ENCODE assay signal across 1 cellular context in genomic region chr13:113846639-113847318, GRCh38.
TF ChIP-seq lines count a peak whose summit lies in the region.

No MANE protein-coding gene starts in this region.

TF ChIP-seq in HepG2, 621 proteins besides CTCF, POLR2A, EP300 and RAD21 (continued from another document):
- TF ChIP-seq, protein P1, sequence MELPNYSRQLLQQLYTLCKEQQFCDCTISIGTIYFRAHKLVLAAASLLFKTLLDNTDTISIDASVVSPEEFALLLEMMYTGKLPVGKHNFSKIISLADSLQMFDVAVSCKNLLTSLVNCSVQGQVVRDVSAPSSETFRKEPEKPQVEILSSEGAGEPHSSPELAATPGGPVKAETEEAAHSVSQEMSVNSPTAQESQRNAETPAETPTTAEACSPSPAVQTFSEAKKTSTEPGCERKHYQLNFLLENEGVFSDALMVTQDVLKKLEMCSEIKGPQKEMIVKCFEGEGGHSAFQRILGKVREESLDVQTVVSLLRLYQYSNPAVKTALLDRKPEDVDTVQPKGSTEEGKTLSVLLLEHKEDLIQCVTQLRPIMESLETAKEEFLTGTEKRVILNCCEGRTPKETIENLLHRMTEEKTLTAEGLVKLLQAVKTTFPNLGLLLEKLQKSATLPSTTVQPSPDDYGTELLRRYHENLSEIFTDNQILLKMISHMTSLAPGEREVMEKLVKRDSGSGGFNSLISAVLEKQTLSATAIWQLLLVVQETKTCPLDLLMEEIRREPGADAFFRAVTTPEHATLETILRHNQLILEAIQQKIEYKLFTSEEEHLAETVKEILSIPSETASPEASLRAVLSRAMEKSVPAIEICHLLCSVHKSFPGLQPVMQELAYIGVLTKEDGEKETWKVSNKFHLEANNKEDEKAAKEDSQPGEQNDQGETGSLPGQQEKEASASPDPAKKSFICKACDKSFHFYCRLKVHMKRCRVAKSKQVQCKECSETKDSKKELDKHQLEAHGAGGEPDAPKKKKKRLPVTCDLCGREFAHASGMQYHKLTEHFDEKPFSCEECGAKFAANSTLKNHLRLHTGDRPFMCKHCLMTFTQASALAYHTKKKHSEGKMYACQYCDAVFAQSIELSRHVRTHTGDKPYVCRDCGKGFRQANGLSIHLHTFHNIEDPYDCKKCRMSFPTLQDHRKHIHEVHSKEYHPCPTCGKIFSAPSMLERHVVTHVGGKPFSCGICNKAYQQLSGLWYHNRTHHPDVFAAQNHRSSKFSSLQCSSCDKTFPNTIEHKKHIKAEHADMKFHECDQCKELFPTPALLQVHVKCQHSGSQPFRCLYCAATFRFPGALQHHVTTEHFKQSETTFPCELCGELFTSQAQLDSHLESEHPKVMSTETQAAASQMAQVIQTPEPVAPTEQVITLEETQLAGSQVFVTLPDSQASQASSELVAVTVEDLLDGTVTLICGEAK (IDR thresholded peaks at IDR 0.05): no peak
- TF ChIP-seq, protein P1 (CRISPR knock-in tag; IDR thresholded peaks at IDR 0.05): no peak
- TF ChIP-seq TMF1 (CRISPR knock-in tag; IDR thresholded peaks at IDR 0.05; ENCODE audit: low read depth) (no peak), SRF (IDR thresholded peaks at IDR 0.05; ENCODE audit: low read depth, low read length) (no peak), NCOA5 (CRISPR knock-in tag; IDR thresholded peaks at IDR 0.05) (no peak), ZNF282 (IDR thresholded peaks at IDR 0.05; ENCODE audit: partially characterized antibody) (no peak), SIN3B (IDR thresholded peaks at IDR 0.05; ENCODE audit: low read length) (no peak)
